ENCODE assay signal across 1 cellular context in genomic region chrX:120468825-120469525, GRCh38.
TF ChIP-seq lines count a peak whose summit lies in the region.

LAMP2 (minus strand) TSS chrX:120469296; CDS start chrX:120469169, 127 bp downstream.

TF ChIP-seq in K562, 482 proteins besides CTCF, POLR2A, EP300 and RAD21 (continued from another document and continues in another):
- TF ChIP-seq BACH1 (tag; IDR thresholded peaks at IDR 0.05) (no peak), PRDM10 (IDR thresholded peaks at IDR 0.05; ENCODE audit: partially characterized antibody) (no peak), ZNF436 (CRISPR knock-in tag; IDR thresholded peaks at IDR 0.05) (no peak), ZFP1 (CRISPR knock-in tag; IDR thresholded peaks at IDR 0.05) (no peak), ZNF398 (CRISPR knock-in tag; IDR thresholded peaks at IDR 0.05) (no peak), ZNF124 (CRISPR knock-in tag; IDR thresholded peaks at IDR 0.05) (no peak), PHB (CRISPR knock-in tag; IDR thresholded peaks at IDR 0.05) (no peak), HMBOX1 (IDR thresholded peaks at IDR 0.05) (peak; percentile 53; the same call in 1 of the 2 replicates), CREB1 (IDR thresholded peaks at IDR 0.05) (peak; percentile 70), CREB1 (CRISPR knock-in tag; IDR thresholded peaks at IDR 0.05) (peak; percentile 53; the same call in 1 of the 2 replicates), SMARCA4 (IDR thresholded peaks at IDR 0.05) (0 out of 2 replicates have a peak, but pooled peaks have one; percentile 8), ZNF76 (CRISPR knock-in tag; IDR thresholded peaks at IDR 0.05; ENCODE audit: borderline replicate concordance) (no peak), JUNB (CRISPR knock-in tag; conservative IDR thresholded peaks at IDR 0.05) (no peak), SLC30A9 (CRISPR knock-in tag; IDR thresholded peaks at IDR 0.05) (no peak), TEAD4 (IDR thresholded peaks at IDR 0.05; ENCODE audit: low read length) (no peak), TEAD4 (CRISPR knock-in tag; IDR thresholded peaks at IDR 0.05; ENCODE audit: borderline replicate concordance) (no peak), GTF3C2 (IDR thresholded peaks at IDR 0.05; ENCODE audit: borderline replicate concordance, extremely low read depth, insufficient read length) (no peak), ZBTB7A (IDR thresholded peaks at IDR 0.05; ENCODE audit: borderline replicate concordance, control insufficient read depth, low read depth, low read length) (no peak), MTA3 (IDR thresholded peaks at IDR 0.05; ENCODE audit: borderline replicate concordance) (no peak), ZNF609 (CRISPR knock-in tag; IDR thresholded peaks at IDR 0.05; ENCODE audit: borderline replicate concordance) (no peak), THAP12 (CRISPR knock-in tag; IDR thresholded peaks at IDR 0.05) (no peak), ARID3A (IDR thresholded peaks at IDR 0.05; ENCODE audit: borderline replicate concordance, low read depth, low read length) (no peak), ARID4B (CRISPR knock-in tag; IDR thresholded peaks at IDR 0.05) (peak; percentile 56; the same call in 1 of the 2 replicates)
